In the genomic region with DNA sequence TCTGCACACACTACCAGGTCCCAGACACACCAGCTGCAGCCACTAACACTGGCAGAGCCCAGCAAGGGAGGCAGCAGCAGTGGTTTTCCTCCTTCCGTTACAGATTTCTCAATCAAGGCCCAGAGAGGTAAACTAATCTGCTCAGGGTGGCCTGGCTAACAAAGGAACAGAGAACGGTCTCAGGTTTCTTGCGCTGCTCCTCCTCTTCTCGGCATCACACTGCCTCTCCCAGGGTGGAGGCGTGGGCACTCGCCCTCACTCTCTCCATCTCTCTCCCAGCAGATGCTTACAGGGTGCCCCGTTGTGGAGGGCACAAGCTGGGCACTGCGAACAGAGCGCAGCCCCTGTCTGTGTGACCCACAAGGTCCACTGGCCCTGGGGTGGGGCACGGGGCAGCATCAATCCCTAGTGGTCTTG, we compare ENCODE assay signal across 14 cellular contexts.
DNase-seq lines count a peak whose midpoint lies in the region; ATAC-seq and TF ChIP-seq lines count a peak whose summit lies in the region.
"Had no signal": no experiment of that assay in that cellular context is flagged by ENCODE, and none has a peak within 500 bp of the region (broad histone marks: within the 10 kb centered on the region; RNA-seq: fewer than 3 reads in every experiment).

No MANE protein-coding gene starts in this region.

- peaks cover 10% of the 10 kb centered on the region for H3K4me1 ChIP-seq in neural progenitor cell
- H3K4me1 ChIP-seq in mesenchymal stem cell (ENCODE audit: control insufficient read depth, insufficient read depth, low read depth, low read length), result peaks cover 5% of the 10 kb centered on the region

- no peak overlapping the region for H3K14ac ChIP-seq in mesenchymal stem cell (ENCODE audit: low read length in 2 of 2)

- H3K4me3 Mint-ChIP-seq in neural progenitor cell, result no peak overlapping the region
- H3K4me3 Mint-ChIP-seq in activated T-helper 17 cell treated with anti-CD3 and anti-CD28 coated beads, Interleukin-2, amount 50 U/mL, for 72 hours, result no peak overlapping the region
- H3K4me3 Mint-ChIP-seq in activated T-cell treated with anti-CD3 and anti-CD28 coated beads, Interleukin-2, amount 50 U/mL, for 72 hours, result no peak overlapping the region
- H3K4me3 Mint-ChIP-seq: activated naive CD8-positive, alpha-beta T cell treated with anti-CD3 and anti-CD28 coated beads, Interleukin-2, amount 50 U/mL, for 24 hours had no signal

- H4K8ac ChIP-seq in mesenchymal stem cell (ENCODE audit: low read length), result no peak overlapping the region

- no peak for TF ChIP-seq CTCF in neural progenitor cell (IDR thresholded peaks at IDR 0.05)

- no peak overlapping the region for H3K9ac ChIP-seq in neural progenitor cell
- no peak overlapping the region for H3K9ac ChIP-seq in mesenchymal stem cell (ENCODE audit: low read length)

- H3K36me3 Mint-ChIP-seq in neural progenitor cell, result no peaks in the 10 kb centered on the region
- no peaks in the 10 kb centered on the region for H3K36me3 Mint-ChIP-seq in activated T-helper 17 cell treated with anti-CD3 and anti-CD28 coated beads, Interleukin-2, amount 50 U/mL, for 72 hours (ENCODE audit: low read depth)
- no peaks in the 10 kb centered on the region for H3K36me3 Mint-ChIP-seq in activated T-cell treated with anti-CD3 and anti-CD28 coated beads, Interleukin-2, amount 50 U/mL, for 72 hours (ENCODE audit: insufficient read depth in 2 of 2)
- H3K36me3 Mint-ChIP-seq: naive B cell had no signal

- H3K4me2 ChIP-seq in neural progenitor cell, result peak overlapping the region; percentile 21
- no peak overlapping the region for H3K4me2 ChIP-seq in mesenchymal stem cell (ENCODE audit: low read length, poor library complexity, severe bottlenecking)

- H3K4me3 ChIP-seq in H7 (ENCODE audit: insufficient read depth, low read depth, low read length) (no peak overlapping the region), neural progenitor cell (no peak overlapping the region), mesenchymal stem cell (ENCODE audit: insufficient read depth in 1 of 2, low read depth in 1 of 2, low read length in 2 of 2) (no peak overlapping the region)
- H3K4me3 ChIP-seq: lower lobe of right lung had no signal

- H3K27me3 ChIP-seq in H7 (ENCODE audit: control insufficient read depth, insufficient read depth, low read length), result no peaks in the 10 kb centered on the region
- no peaks in the 10 kb centered on the region for H3K27me3 ChIP-seq in neural progenitor cell
- H3K27me3 ChIP-seq in mesenchymal stem cell (ENCODE audit: control insufficient read depth in 1 of 2, insufficient read depth in 1 of 2, low read length in 2 of 2), result peaks cover 23 to 37% of the 10 kb centered on the region in 2 experiments

- H2BK15ac ChIP-seq in mesenchymal stem cell (ENCODE audit: low read depth, poor library complexity, severe bottlenecking), result no peak overlapping the region

- H2BK120ac ChIP-seq in mesenchymal stem cell (ENCODE audit: low read depth, low read length), result no peak overlapping the region

- no peak overlapping the region for H3K4ac ChIP-seq in mesenchymal stem cell (ENCODE audit: low read depth in 1 of 2, low read length in 2 of 2)

- H3K36me3 ChIP-seq in H7 (replicated peaks; ENCODE audit: control insufficient read depth, insufficient read depth, low read length), result no peaks in the 10 kb centered on the region
- no peaks in the 10 kb centered on the region for H3K36me3 ChIP-seq in neural progenitor cell
- no peaks in the 10 kb centered on the region for H3K36me3 ChIP-seq in mesenchymal stem cell (ENCODE audit: control insufficient read depth in 1 of 2, insufficient read depth in 2 of 2, low read depth in 1 of 2, low read length in 2 of 2)
- H3K36me3 ChIP-seq: lower lobe of right lung had no signal

- no peak overlapping the region for H4K91ac ChIP-seq in mesenchymal stem cell (ENCODE audit: low read length)

- peaks cover 3% of the 10 kb centered on the region for H3K4me1 Mint-ChIP-seq in neural progenitor cell
- H3K4me1 Mint-ChIP-seq in activated T-helper 17 cell treated with anti-CD3 and anti-CD28 coated beads, Interleukin-2, amount 50 U/mL, for 72 hours, result peaks cover 4% of the 10 kb centered on the region
- peaks cover 5% of the 10 kb centered on the region for H3K4me1 Mint-ChIP-seq in activated T-cell treated with anti-CD3 and anti-CD28 coated beads, Interleukin-2, amount 50 U/mL, for 72 hours (ENCODE audit: low read depth)

- H2BK12ac ChIP-seq in mesenchymal stem cell (ENCODE audit: low read length in 2 of 2), result no peak overlapping the region

- peak overlapping the region; percentile 86 for H2AFZ ChIP-seq in neural progenitor cell (replicated peaks)
- H2AFZ ChIP-seq in mesenchymal stem cell (ENCODE audit: low read depth, low read length), result no peak overlapping the region

- no peak overlapping the region for H3K23ac ChIP-seq in mesenchymal stem cell (ENCODE audit: low read length in 2 of 2)

- H3K79me1 ChIP-seq in mesenchymal stem cell (replicated peaks; ENCODE audit: low read length, poor library complexity, severe bottlenecking), result no peaks in the 10 kb centered on the region

- no peaks in the 10 kb centered on the region for H4K20me1 ChIP-seq in neural progenitor cell (ENCODE audit: low read depth)

- no peak overlapping the region for H2BK5ac ChIP-seq in mesenchymal stem cell (ENCODE audit: low read depth, low read length, poor library complexity, severe bottlenecking)

- H3K79me2 ChIP-seq in neural progenitor cell (ENCODE audit: low read depth), result no peaks in the 10 kb centered on the region

- no peaks in the 10 kb centered on the region for H3K9me3 Mint-ChIP-seq in neural progenitor cell
- H3K9me3 Mint-ChIP-seq in activated T-helper 17 cell treated with anti-CD3 and anti-CD28 coated beads, Interleukin-2, amount 50 U/mL, for 72 hours, result no peaks in the 10 kb centered on the region
- no peaks in the 10 kb centered on the region for H3K9me3 Mint-ChIP-seq in activated T-cell treated with anti-CD3 and anti-CD28 coated beads, Interleukin-2, amount 50 U/mL, for 72 hours
- H3K9me3 Mint-ChIP-seq: activated naive CD8-positive, alpha-beta T cell treated with anti-CD3 and anti-CD28 coated beads, Interleukin-2, amount 50 U/mL, for 24 hours; naive B cell had no signal

- H3K27ac ChIP-seq in neural progenitor cell (no peak overlapping the region), mesenchymal stem cell (ENCODE audit: low read length, poor library complexity, severe bottlenecking) (no peak overlapping the region)
- H3K27ac ChIP-seq: lower lobe of right lung had no signal

- no peaks in the 10 kb centered on the region for H3K9me3 ChIP-seq in neural progenitor cell (ENCODE audit: low read depth)
- no peaks in the 10 kb centered on the region for H3K9me3 ChIP-seq in mesenchymal stem cell (ENCODE audit: control insufficient read depth, low read length)
- H3K9me3 ChIP-seq: lower lobe of right lung had no signal

- peak overlapping the region; percentile 33 for H3K27ac Mint-ChIP-seq in neural progenitor cell
- H3K27ac Mint-ChIP-seq in activated T-helper 17 cell treated with anti-CD3 and anti-CD28 coated beads, Interleukin-2, amount 50 U/mL, for 72 hours, result no peak overlapping the region
- no peak overlapping the region for H3K27ac Mint-ChIP-seq in activated T-cell treated with anti-CD3 and anti-CD28 coated beads, Interleukin-2, amount 50 U/mL, for 72 hours
- H3K27ac Mint-ChIP-seq: activated naive CD8-positive, alpha-beta T cell treated with anti-CD3 and anti-CD28 coated beads, Interleukin-2, amount 50 U/mL, for 24 hours had no signal

- H2AK5ac ChIP-seq in mesenchymal stem cell (ENCODE audit: low read length, severe bottlenecking), result no peak overlapping the region

- peak; percentile 71 for DNase-seq in H7
- DNase-seq in NCI-H2029 treated with DMSO at 0.1 percent for 48 hours (lab: John Stamatoyannopoulos, UW), result peak; percentile 14
- peak; percentile 61 to 76 for DNase-seq in SHP77 (lab: John Stamatoyannopoulos, UW)
- peak; percentile 70 for DNase-seq in neural progenitor cell (ENCODE audit: low spot score)
- DNase-seq in activated T-cell treated with anti-CD3 and anti-CD28 coated beads, Interleukin-2, amount 50 U/mL, for 72 hours, result no peak
- no peak for DNase-seq in mesenchymal stem cell
- DNase-seq: activated naive CD8-positive, alpha-beta T cell treated with anti-CD3 and anti-CD28 coated beads, Interleukin-2, amount 50 U/mL, for 24 hours; Karpas-422; lower lobe of right lung; naive B cell; NCI-H146; stimulated activated CD4-positive, alpha-beta T cell treated with anti-CD3 and anti-CD28 coated beads, Interleukin-2, amount 100 ng/mL, for 48 hours had no signal

- no peaks in the 10 kb centered on the region for H3F3A ChIP-seq in neural progenitor cell (ENCODE audit: low read depth)

- no peak for ATAC-seq in activated T-helper 17 cell treated with anti-CD3 and anti-CD28 coated beads, Interleukin-2, amount 50 U/mL, for 72 hours (replicated peaks)
- ATAC-seq in GM18520 (IDR thresholded peaks at IDR 0.05; ENCODE audit: unreplicated experiment), result no peak
- ATAC-seq in activated T-cell treated with anti-CD3 and anti-CD28 coated beads, Interleukin-2, amount 50 U/mL, for 72 hours (replicated peaks in 1 of 2), result no peak
- ATAC-seq: activated naive CD8-positive, alpha-beta T cell treated with anti-CD3 and anti-CD28 coated beads, Interleukin-2, amount 50 U/mL, for 24 hours; lower lobe of right lung had no signal

- H3K18ac ChIP-seq in mesenchymal stem cell (ENCODE audit: low read depth in 1 of 2, low read length in 2 of 2), result no peak overlapping the region

- WGBS in mesenchymal stem cell, result 71% methylated on average over 10 of the region's 10 CpGs

- H3K27me3 Mint-ChIP-seq in neural progenitor cell (ENCODE audit: insufficient read depth, low read depth), result peaks cover 4% of the 10 kb centered on the region
- peaks cover 9% of the 10 kb centered on the region for H3K27me3 Mint-ChIP-seq in activated T-helper 17 cell treated with anti-CD3 and anti-CD28 coated beads, Interleukin-2, amount 50 U/mL, for 72 hours
- H3K27me3 Mint-ChIP-seq in activated T-cell treated with anti-CD3 and anti-CD28 coated beads, Interleukin-2, amount 50 U/mL, for 72 hours (ENCODE audit: low read depth), result peaks cover 18% of the 10 kb centered on the region

Comparison
In these comparisons a context has a peak if more than half of its experiments do, and no peak if none do; other contexts are left out.
1. DNase-seq: peak in H7 (single experiment), NCI-H2029 treated with DMSO at 0.1 percent for 48 hours (single experiment), SHP77 (2 of 2) and neural progenitor cell (single experiment); none in activated T-cell treated with anti-CD3 and anti-CD28 coated beads, Interleukin-2, amount 50 U/mL, for 72 hours (0 of 2) and mesenchymal stem cell (single experiment).